In genomic region chr19:14337510-14337909, GRCh38 we compare ENCODE assay signal across 8 cellular contexts. TPM values are rescaled to one million over a fixed set of nuclear protein-coding genes. Genes with fewer than 3 reads are reported as not detected.
DNase-seq lines count a peak whose midpoint lies in the region; ATAC-seq and TF ChIP-seq lines count a peak whose summit lies in the region.

No MANE protein-coding gene starts in this region.

- H3K4me1 ChIP-seq in mesenchymal stem cell (ENCODE audit: control insufficient read depth, insufficient read depth, low read depth, low read length) (peaks cover 4% of the 10 kb centered on the region), heart right ventricle (peaks cover 0 to 7% (median 5%) of the 10 kb centered on the region in 9 donors)

- no peak overlapping the region for H3K27ac ChIP-seq in mesenchymal stem cell (ENCODE audit: low read length, poor library complexity, severe bottlenecking)
- H3K27ac ChIP-seq in heart right ventricle = no peak overlapping the region

- CTCF ChIA-PET in activated CD4-positive, alpha-beta memory T cell treated with anti-CD3 and anti-CD28 coated beads, Interleukin-2, amount 10 ng/mL, durations not matched to agents 7 days and 5 days (lab: Charles Lee) = interaction anchor here (1.5 to 2.4 kb wide), 2 partner anchors 11 to 201 kb away, joined by 6 to 16 read pairs; partner anchors contain the start of gene ASF1B

- WGBS in mesenchymal stem cell = 74% methylated on average over 13 of the region's 13 CpGs
- 57 to 63% methylated on average over 13 of the region's 13 CpGs for WGBS in heart right ventricle, 2 donors

- H2BK15ac ChIP-seq in mesenchymal stem cell (ENCODE audit: low read depth, poor library complexity, severe bottlenecking) = no peak overlapping the region

- no peak for TF ChIP-seq CTCF in heart right ventricle (IDR thresholded peaks at IDR 0.05)

- peak; percentile 78 for DNase-seq in ELF-1 (ENCODE audit: low read depth, low spot score)
- DNase-seq in NCI-H2029 (lab: John Stamatoyannopoulos, UW) = peak; percentile 42
- DNase-seq in activated CD4-positive, alpha-beta memory T cell treated with anti-CD3 and anti-CD28 coated beads, Interleukin-2, amount 10 ng/mL, durations not matched to agents 7 days and 5 days = peak; percentile 46
- peak; percentile 25 for DNase-seq in mesenchymal stem cell
- no peak for DNase-seq in heart right ventricle
- DNase-seq in G401 (ENCODE audit: low spot score) = no peak

- no peak overlapping the region for H2AK5ac ChIP-seq in mesenchymal stem cell (ENCODE audit: low read length, severe bottlenecking)

- no peak overlapping the region for H3K4me2 ChIP-seq in mesenchymal stem cell (ENCODE audit: low read length, poor library complexity, severe bottlenecking)

- H3K4ac ChIP-seq in mesenchymal stem cell (ENCODE audit: low read depth in 1 of 2, low read length in 2 of 2) = no peak overlapping the region

- intact Hi-C loops in heart right ventricle (cut with DNase I) = no loop called here

- no peaks in the 10 kb centered on the region for H3K79me1 ChIP-seq in mesenchymal stem cell (replicated peaks; ENCODE audit: low read length, poor library complexity, severe bottlenecking)

- H3K36me3 Mint-ChIP-seq in activated CD4-positive, alpha-beta memory T cell treated with anti-CD3 and anti-CD28 coated beads, Interleukin-2, amount 10 ng/mL, durations not matched to agents 7 days and 5 days (ENCODE audit: low read depth) = no peaks in the 10 kb centered on the region

- H2BK120ac ChIP-seq in mesenchymal stem cell (ENCODE audit: low read depth, low read length) = no peak overlapping the region

- H3K36me3 ChIP-seq in mesenchymal stem cell (ENCODE audit: control insufficient read depth in 1 of 2, insufficient read depth in 2 of 2, low read depth in 1 of 2, low read length in 2 of 2) (no peaks in the 10 kb centered on the region), heart right ventricle (no peaks in the 10 kb centered on the region)

- H3K27me3 ChIP-seq in mesenchymal stem cell (ENCODE audit: control insufficient read depth in 1 of 2, insufficient read depth in 1 of 2, low read length in 2 of 2) (peaks cover 4 to 13% of the 10 kb centered on the region in 2 experiments), heart right ventricle (peaks cover 0 to 18% (median 3%) of the 10 kb centered on the region in 7 donors)

- H3K9ac ChIP-seq in mesenchymal stem cell (ENCODE audit: low read length) = no peak overlapping the region

- in situ Hi-C loops in G401 (cut with HindIII; ENCODE audit: low sequenced_read_pairs) = no loop called here

- H2BK5ac ChIP-seq in mesenchymal stem cell (ENCODE audit: low read depth, low read length, poor library complexity, severe bottlenecking) = no peak overlapping the region

- H3K18ac ChIP-seq in mesenchymal stem cell (ENCODE audit: low read depth in 1 of 2, low read length in 2 of 2) = no peak overlapping the region

- H4K91ac ChIP-seq in mesenchymal stem cell (ENCODE audit: low read length) = no peak overlapping the region

- no peak overlapping the region for H3K4me3 ChIP-seq in mesenchymal stem cell (ENCODE audit: insufficient read depth in 1 of 2, low read depth in 1 of 2, low read length in 2 of 2)
- no peak overlapping the region for H3K4me3 ChIP-seq in heart right ventricle

- H3K23ac ChIP-seq in mesenchymal stem cell (ENCODE audit: low read length in 2 of 2) = no peak overlapping the region

- no peak overlapping the region for H3K14ac ChIP-seq in mesenchymal stem cell (ENCODE audit: low read length in 2 of 2)

- H3K27me3 Mint-ChIP-seq in activated CD4-positive, alpha-beta memory T cell treated with anti-CD3 and anti-CD28 coated beads, Interleukin-2, amount 10 ng/mL, durations not matched to agents 7 days and 5 days = no peaks in the 10 kb centered on the region

- no peak overlapping the region for H2BK12ac ChIP-seq in mesenchymal stem cell (ENCODE audit: low read length in 2 of 2)

- POLR2A ChIA-PET in activated CD4-positive, alpha-beta memory T cell treated with anti-CD3 and anti-CD28 coated beads, Interleukin-2, amount 10 ng/mL, durations not matched to agents 7 days and 5 days (lab: Charles Lee) = interaction anchor here (1.3 kb wide), 1 partner anchor 201 kb away, joined by 5 read pairs; the partner anchor contains the start of gene ASF1B

- no peak overlapping the region for H3K4me3 Mint-ChIP-seq in activated CD4-positive, alpha-beta memory T cell treated with anti-CD3 and anti-CD28 coated beads, Interleukin-2, amount 10 ng/mL, durations not matched to agents 7 days and 5 days

- H4K8ac ChIP-seq in mesenchymal stem cell (ENCODE audit: low read length) = no peak overlapping the region

- H2AFZ ChIP-seq in mesenchymal stem cell (ENCODE audit: low read depth, low read length) = no peak overlapping the region

- no peak overlapping the region for H3K27ac Mint-ChIP-seq in activated CD4-positive, alpha-beta memory T cell treated with anti-CD3 and anti-CD28 coated beads, Interleukin-2, amount 10 ng/mL, durations not matched to agents 7 days and 5 days

- no peaks in the 10 kb centered on the region for H3K9me3 Mint-ChIP-seq in activated CD4-positive, alpha-beta memory T cell treated with anti-CD3 and anti-CD28 coated beads, Interleukin-2, amount 10 ng/mL, durations not matched to agents 7 days and 5 days

- H3K9me3 ChIP-seq in mesenchymal stem cell (ENCODE audit: control insufficient read depth, low read length) (no peaks in the 10 kb centered on the region), heart right ventricle (peaks cover 0 to 5% (median 0%) of the 10 kb centered on the region in 11 donors)

- ATAC-seq in HG02938 (IDR thresholded peaks at IDR 0.05; ENCODE audit: unreplicated experiment) (no peak), GM21360 (IDR thresholded peaks at IDR 0.05; ENCODE audit: unreplicated experiment) (no peak), heart right ventricle (no peak)

- H3K4me1 Mint-ChIP-seq in activated CD4-positive, alpha-beta memory T cell treated with anti-CD3 and anti-CD28 coated beads, Interleukin-2, amount 10 ng/mL, durations not matched to agents 7 days and 5 days = peaks cover 13% of the 10 kb centered on the region

RNA-seq across cellular contexts. Expression of gene ADGRE5, which starts 43.7 kb away (rescaled TPM):
- 100 to 1,000 TPM; 293 to 299 TPM for total RNA-seq in activated CD4-positive, alpha-beta memory T cell treated with anti-CD3 and anti-CD28 coated beads, Interleukin-2, amount 10 ng/mL, durations not matched to agents 7 days and 5 days
- 48.9 TPM for polyA plus RNA-seq in mesenchymal stem cell (2013, experiment 1 of 2)
- polyA plus RNA-seq in mesenchymal stem cell (2013, experiment 2 of 2) = 49.7 TPM
- 10 to 100 TPM; 24.0 to 58.0 (median 32.8) TPM for total RNA-seq in heart right ventricle
- 10 to 100 TPM; 14.5 to 30.6 TPM for polyA plus RNA-seq in heart right ventricle
- total RNA-seq in G401 (2014; rRNA removed; shearing (Covaris generic)) = 25.3 and 28.1 TPM in 2 replicates

Comparison
In these comparisons a context has a peak if more than half of its experiments do, and no peak if none do; other contexts are left out.
1. DNase-seq: peak in ELF-1 (single experiment), NCI-H2029 (single experiment), activated CD4-positive, alpha-beta memory T cell treated with anti-CD3 and anti-CD28 coated beads, Interleukin-2, amount 10 ng/mL, durations not matched to agents 7 days and 5 days (single experiment) and mesenchymal stem cell (single experiment); none in heart right ventricle (0 of 2) and G401 (single experiment).
2. RNA of gene ADGRE5, which starts 43.7 kb away (total RNA-seq): 293 to 299 TPM in activated CD4-positive, alpha-beta memory T cell treated with anti-CD3 and anti-CD28 coated beads, Interleukin-2, amount 10 ng/mL, durations not matched to agents 7 days and 5 days; 24.0 to 58.0 TPM in heart right ventricle and 25.3 to 28.1 TPM in G401; every median in the first group is over 4 times any median in the second.